ENCODE assay signal across 8 cellular contexts in the genomic region with DNA sequence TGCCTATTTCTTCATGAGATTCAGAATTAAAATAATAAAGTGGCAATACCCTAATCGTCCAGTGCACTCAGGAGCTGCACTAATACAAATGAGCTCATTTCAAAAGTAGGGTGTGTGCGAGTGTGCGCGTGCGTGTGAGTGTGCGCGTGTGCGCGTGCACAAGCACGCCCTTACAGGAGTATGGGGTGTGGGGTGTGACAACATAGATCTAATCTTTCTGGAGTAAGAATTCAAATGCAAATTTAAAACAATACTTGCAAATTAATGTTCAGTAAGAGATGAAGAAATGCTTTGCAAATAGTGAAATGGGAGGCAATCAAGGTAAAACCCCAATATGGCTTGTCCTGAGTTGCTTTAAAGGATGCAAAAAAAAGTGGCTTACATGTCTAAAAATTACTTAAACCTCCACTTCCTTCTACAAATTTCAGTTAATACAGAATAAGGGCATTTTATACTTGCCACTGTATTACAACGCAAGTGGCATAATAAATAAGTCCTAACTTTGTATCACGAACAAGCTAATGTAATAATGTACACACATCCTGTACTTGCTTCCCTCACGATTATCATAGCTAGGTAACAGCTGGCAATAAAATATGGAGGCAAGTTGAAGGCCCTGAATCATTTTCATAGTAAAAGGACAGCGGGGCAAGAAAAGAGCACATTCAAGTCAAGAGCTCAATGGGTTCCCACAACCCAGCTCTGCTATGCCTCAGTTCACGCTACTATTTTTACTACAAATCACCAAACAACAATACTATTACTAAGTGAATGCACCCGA. TPM values are rescaled to one million over a fixed set of nuclear protein-coding genes. Genes with fewer than 3 reads are reported as not detected.
DNase-seq lines count a peak whose midpoint lies in the region; ATAC-seq and TF ChIP-seq lines count a peak whose summit lies in the region.
"Not testable (repeated sequence)": the region's sequence is repeated elsewhere in the genome, so short reads cannot be mapped to it uniquely, and the experiment has no call there.

No MANE protein-coding gene starts in this region.

- H3K79me2 ChIP-seq in DND-41 (ENCODE audit: insufficient read depth, low read length), result peaks cover 68% of the 10 kb centered on the region

- not testable (repeated sequence) for H3K36me3 ChIP-seq in DND-41 (ENCODE audit: insufficient read depth, low read length)

- peak overlapping the region; percentile 88 for H3K4me3 Mint-ChIP-seq in stimulated activated naive CD8-positive, alpha-beta T cell treated with anti-CD3 and anti-CD28 coated beads, Interleukin-15, Interleukin-2, amounts not matched to agents 100 ng/mL and 50 ng/mL, for 24 hours

- not testable (repeated sequence) for TF ChIP-seq CTCF in DND-41 (IDR thresholded peaks at IDR 0.05; ENCODE audit: borderline replicate concordance, extremely low read depth, low read length, poor library complexity, severe bottlenecking); LNCaP clone FGC (IDR thresholded peaks at IDR 0.05; ENCODE audit: control insufficient read depth, extremely low read depth, insufficient read depth)

- H3K27me3 Mint-ChIP-seq in stimulated activated naive CD8-positive, alpha-beta T cell treated with anti-CD3 and anti-CD28 coated beads, Interleukin-15, Interleukin-2, amounts not matched to agents 100 ng/mL and 50 ng/mL, for 24 hours, result not testable (repeated sequence)

- H3K27ac Mint-ChIP-seq in stimulated activated naive CD8-positive, alpha-beta T cell treated with anti-CD3 and anti-CD28 coated beads, Interleukin-15, Interleukin-2, amounts not matched to agents 100 ng/mL and 50 ng/mL, for 24 hours, result peak overlapping the region; percentile 89

- H3K27ac ChIP-seq in DND-41 (ENCODE audit: low read length) (peak overlapping the region; percentile 67), caudate nucleus (ENCODE audit: low read depth, low read length) (peak overlapping the region; percentile 16)

- H3K4me1 Mint-ChIP-seq in stimulated activated naive CD8-positive, alpha-beta T cell treated with anti-CD3 and anti-CD28 coated beads, Interleukin-15, Interleukin-2, amounts not matched to agents 100 ng/mL and 50 ng/mL, for 24 hours (ENCODE audit: low read depth), result peaks cover 59% of the 10 kb centered on the region

- peak overlapping the region; percentile 85 for H3K9ac ChIP-seq in DND-41 (ENCODE audit: low read depth, low read length)

- not testable (repeated sequence) for H2AFZ ChIP-seq in DND-41 (ENCODE audit: low read depth, low read length)

- H4K20me1 ChIP-seq in DND-41 (ENCODE audit: insufficient read depth, low read length), result peaks cover 35% of the 10 kb centered on the region

- peak overlapping the region; percentile 72 for H3K4me2 ChIP-seq in DND-41 (ENCODE audit: insufficient read depth, low read length)

- ATAC-seq in DND-41 (ENCODE audit: insufficient read depth, low read depth), result peak; percentile 62

- H3K4me3 ChIP-seq in DND-41 (ENCODE audit: low read depth in 1 of 2, low read length in 2 of 2) (peak overlapping the region; percentile 27 to 56; a peak in 3 of 4 replicates), LNCaP clone FGC (ENCODE audit: low read depth, low read length) (peak overlapping the region; percentile 77), iPS-11a (ENCODE audit: low read depth, low read length) (peak overlapping the region; percentile 68)

- H3K36me3 Mint-ChIP-seq in stimulated activated naive CD8-positive, alpha-beta T cell treated with anti-CD3 and anti-CD28 coated beads, Interleukin-15, Interleukin-2, amounts not matched to agents 100 ng/mL and 50 ng/mL, for 24 hours (ENCODE audit: low read depth), result not testable (repeated sequence)

- not testable (repeated sequence) for H3K9me3 Mint-ChIP-seq in stimulated activated naive CD8-positive, alpha-beta T cell treated with anti-CD3 and anti-CD28 coated beads, Interleukin-15, Interleukin-2, amounts not matched to agents 100 ng/mL and 50 ng/mL, for 24 hours

- H3K4me1 ChIP-seq in DND-41 (ENCODE audit: insufficient read depth, low read length), result peaks cover 31% of the 10 kb centered on the region

- H3K27me3 ChIP-seq in DND-41 (ENCODE audit: insufficient read depth, low read length, poor library complexity), result not testable (repeated sequence)

- peak; percentile 78 for DNase-seq in DND-41
- peak; percentile 34 for DNase-seq in H4 (ENCODE audit: low spot score)
- not testable (repeated sequence) for DNase-seq in LNCaP clone FGC (ENCODE audit: low read depth); caudate nucleus (lab: John Stamatoyannopoulos, UW)
- DNase-seq in activated CD4-positive, alpha-beta T cell treated with anti-CD3 and anti-CD28 coated beads, Interleukin-2, amount 50 U/mL, for 4 hours, result peak; percentile 58 to 61
- peak; percentile 36 for DNase-seq in pons (ENCODE audit: low spot score)

- not testable (repeated sequence) for H3K9me3 ChIP-seq in DND-41 (ENCODE audit: insufficient read depth, low read length, severe bottlenecking)

RNA-seq across cellular contexts. Expression of gene KMT2C, which starts 1.9 kb away (rescaled TPM):
- total RNA-seq in H4 (2014; rRNA removed; shearing (Covaris generic)), result 10.1 and 11.0 TPM in 2 replicates
